Comparison of ENCODE assay signal across 16 cellular contexts in the genomic region with DNA sequence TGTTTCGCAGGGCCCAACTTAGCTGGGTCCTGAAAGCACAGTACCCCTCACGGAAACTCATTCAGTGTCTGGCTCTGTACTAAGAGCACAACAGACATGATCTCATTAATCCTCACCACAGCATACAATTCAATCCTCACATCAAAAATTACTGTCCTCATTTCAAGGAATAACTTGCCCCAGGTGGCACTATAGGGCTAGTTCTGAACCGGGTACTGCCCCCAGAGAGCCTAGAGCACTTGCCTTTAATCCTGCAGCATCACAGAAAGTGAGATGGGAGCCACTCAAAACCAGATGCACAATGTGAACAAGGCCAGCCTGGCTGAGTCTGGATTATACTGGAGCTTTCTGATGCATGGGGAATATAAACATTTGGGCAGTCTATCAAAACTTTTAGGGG.
DNase-seq lines count a peak whose midpoint lies in the region; ATAC-seq and TF ChIP-seq lines count a peak whose summit lies in the region.
"Had no signal": no experiment of that assay in that cellular context is flagged by ENCODE, and none has a peak within 500 bp of the region (broad histone marks: within the 10 kb centered on the region; RNA-seq: fewer than 3 reads in every experiment).

No MANE protein-coding gene starts in this region.

- H4K20me1 ChIP-seq in Karpas-422 (ENCODE audit: insufficient read depth, low read depth, low read length) = no peaks in the 10 kb centered on the region
- H4K20me1 ChIP-seq in osteoblast (ENCODE audit: insufficient read depth, low read length) = no peaks in the 10 kb centered on the region

- TF ChIP-seq CTCF in osteoblast (IDR thresholded peaks at IDR 0.05; ENCODE audit: extremely low read depth, low read depth, low read length) (peak; percentile 22), testis (IDR thresholded peaks at IDR 0.05) (no peak)

- DNase-seq in NCI-H1092 treated with DMSO at 0.1 percent for 48 hours (lab: John Stamatoyannopoulos, UW) (peak; percentile 20), NCI-H1092 (lab: John Stamatoyannopoulos, UW) (no peak), Karpas-422 (peak; percentile 87), SW480 (ENCODE audit: low spot score) (peak; percentile 23), osteoblast (ENCODE audit: insufficient read length, low spot score, missing footprints) (no peak), testis (no peak), medulla oblongata (ENCODE audit: extremely low spot score) (no peak)
- DNase-seq: activated T-cell treated with anti-CD3 and anti-CD28 coated beads, Interleukin-2, amount 50 U/mL, for 48 hours; aorta; midbrain; NCI-H1930; pancreas; stimulated activated CD4-positive, alpha-beta T cell treated with anti-CD3 and anti-CD28 coated beads, Interleukin-12 subunit alpha, Interleukin-12 subunit beta, amount 100 ng/mL, for 4 hours had no signal

- H3K9ac ChIP-seq in Karpas-422 (ENCODE audit: low read length) = peak overlapping the region; percentile 39
- H3K9ac ChIP-seq: KMS-11 had no signal

- peak overlapping the region; percentile 48 for H3K4me2 ChIP-seq in Karpas-422 (ENCODE audit: low read depth, low read length, poor library complexity, severe bottlenecking)
- no peak overlapping the region for H3K4me2 ChIP-seq in osteoblast (ENCODE audit: insufficient read depth, low read length)
- H3K4me2 ChIP-seq: KMS-11 had no signal

- H3K36me3 ChIP-seq in Karpas-422 (ENCODE audit: insufficient read depth, low read length) (peaks cover 23% of the 10 kb centered on the region; the same call in 1 of the 2 replicates), osteoblast (ENCODE audit: insufficient read depth, low read length) (no peaks in the 10 kb centered on the region), testis (ENCODE audit: low read depth, missing control alignments) (no peaks in the 10 kb centered on the region)
- H3K36me3 ChIP-seq: pancreas, thoracic aorta had no signal

- H3K27me3 ChIP-seq in Karpas-422 (ENCODE audit: low read length) (no peaks in the 10 kb centered on the region), osteoblast (ENCODE audit: insufficient read depth, low read length) (no peaks in the 10 kb centered on the region), testis (no peaks in the 10 kb centered on the region)
- H3K27me3 ChIP-seq: pancreas had no signal

- no peaks in the 10 kb centered on the region for H3K9me2 ChIP-seq in Karpas-422 (replicated peaks; ENCODE audit: insufficient read depth, low read length)

- no peak for TF ChIP-seq POLR2A in testis (IDR thresholded peaks at IDR 0.05)

- 87 to 90% methylated on average over 3 of the region's 3 CpGs for WGBS in testis, 2 donors

- no peak for ATAC-seq in GM21423 (IDR thresholded peaks at IDR 0.05; ENCODE audit: unreplicated experiment)
- ATAC-seq: pancreas had no signal

- intact Hi-C loops in testis (cut with DNase I; ENCODE audit: low total_unique reads) = no loop called here

- H3K4me1 ChIP-seq in Karpas-422 (ENCODE audit: low read length) = peaks cover 96% of the 10 kb centered on the region
- peaks cover 8% of the 10 kb centered on the region for H3K4me1 ChIP-seq in osteoblast (ENCODE audit: insufficient read depth, low read length)
- H3K4me1 ChIP-seq in testis = peaks cover 3% of the 10 kb centered on the region
- H3K4me1 ChIP-seq: pancreas had no signal

- H2AFZ ChIP-seq in Karpas-422 (ENCODE audit: low read length) = no peak overlapping the region
- no peak overlapping the region for H2AFZ ChIP-seq in osteoblast (ENCODE audit: low read length)

- H3K9me3 ChIP-seq in Karpas-422 (ENCODE audit: low read length) (no peaks in the 10 kb centered on the region), osteoblast (ENCODE audit: low read depth, low read length) (no peaks in the 10 kb centered on the region), testis (no peaks in the 10 kb centered on the region)
- H3K9me3 ChIP-seq: pancreas, thoracic aorta had no signal

- H3K27ac ChIP-seq in Karpas-422 (ENCODE audit: low read length) (peak overlapping the region; percentile 73), osteoblast (ENCODE audit: low read depth, low read length) (no peak overlapping the region), testis (no peak overlapping the region)
- H3K27ac ChIP-seq: KMS-11, pancreas, thoracic aorta had no signal

- peaks cover 95% of the 10 kb centered on the region for H3K79me2 ChIP-seq in Karpas-422 (ENCODE audit: low read length)
- no peaks in the 10 kb centered on the region for H3K79me2 ChIP-seq in osteoblast (ENCODE audit: insufficient read depth, low read length)

- H3K4me3 ChIP-seq in Karpas-422 (ENCODE audit: low read length) (no peak overlapping the region), osteoblast (ENCODE audit: insufficient read depth, low read length) (no peak overlapping the region), testis (no peak overlapping the region)
- H3K4me3 ChIP-seq: pancreas, thoracic aorta had no signal

Comparison
In these comparisons a context has a peak if more than half of its experiments do, and no peak if none do; other contexts are left out.
1. DNase-seq: peak in NCI-H1092 treated with DMSO at 0.1 percent for 48 hours (single experiment), Karpas-422 (single experiment) and SW480 (single experiment); none in NCI-H1092 (single experiment), osteoblast (single experiment), testis (single experiment) and medulla oblongata (single experiment).